Comparison of ENCODE assay signal across 22 cellular contexts in the genomic region with DNA sequence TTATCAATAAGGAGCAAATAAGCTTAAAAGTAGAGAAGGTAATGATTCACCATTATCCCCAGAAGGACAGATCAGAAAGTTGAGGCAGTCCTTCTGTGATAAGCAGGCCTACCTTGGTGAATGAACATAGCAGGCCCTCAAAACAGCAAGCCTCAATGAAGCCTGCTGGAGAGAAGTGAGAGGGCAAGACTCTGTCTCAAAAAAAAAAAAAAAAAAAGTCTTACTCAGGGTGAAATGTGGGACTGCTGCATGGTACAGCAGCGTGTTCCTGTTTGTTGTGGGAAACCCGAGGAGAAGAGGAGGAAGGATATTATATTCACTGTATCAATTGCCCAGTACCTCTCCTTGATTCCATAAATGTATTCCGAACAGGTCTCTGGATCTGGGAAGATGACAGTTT. TPM values are rescaled to one million over a fixed set of nuclear protein-coding genes. Genes with fewer than 3 reads are reported as not detected.
DNase-seq lines count a peak whose midpoint lies in the region; ATAC-seq, FAIRE-seq and TF ChIP-seq lines count a peak whose summit lies in the region.
"Had no signal": no experiment of that assay in that cellular context is flagged by ENCODE, and none has a peak within 500 bp of the region (broad histone marks: within the 10 kb centered on the region; RNA-seq: fewer than 3 reads in every experiment).

No MANE protein-coding gene starts in this region.

- no peaks in the 10 kb centered on the region for H3K9me3 Mint-ChIP-seq in dendritic cell treated with granulocyte-macrophage colony-stimulating factor and Interleukin-4, amounts not matched to agents 40 ng/mL and 50 ng/mL, for 4 days
- H3K9me3 Mint-ChIP-seq: CD4-positive, alpha-beta memory T cell; IgD-negative memory B cell had no signal

- H3K9ac ChIP-seq in SK-N-SH: no peak overlapping the region
- H3K9ac ChIP-seq: BLaER1 had no signal

- H3K4me2 ChIP-seq in SK-N-SH (no peak overlapping the region), OCI-LY7 (ENCODE audit: low read length) (no peak overlapping the region)
- H3K4me2 ChIP-seq: BLaER1 had no signal

- intact Hi-C loops in OCI-LY7 (cut with micrococcal nuclease; ENCODE audit: unreplicated experiment): no loop called here
- intact Hi-C loops in dendritic cell treated with granulocyte-macrophage colony-stimulating factor and Interleukin-4, amounts not matched to agents 40 ng/mL and 50 ng/mL, for 4 days (cut with micrococcal nuclease): no loop called here
- intact Hi-C loops in gastrocnemius medialis (cut with DNase I; ENCODE audit: low total_unique reads): no loop called here

- 72% methylated on average over 3 of the region's 3 CpGs for WGBS in SK-N-SH (ENCODE audit: low lambda C conversion rate)
- 80 to 82% (median 80%) methylated on average over 3 of the region's 3 CpGs for WGBS in small intestine, 3 donors

- BruUV-seq in OCI-LY7 (replicated peaks; lab: Mats Ljungman, UMichigan): no TSS peak

- no peaks in the 10 kb centered on the region for H3K79me2 ChIP-seq in SK-N-SH (ENCODE audit: insufficient read depth)
- H3K79me2 ChIP-seq in OCI-LY7 (ENCODE audit: insufficient read depth, low read depth, low read length): no peaks in the 10 kb centered on the region

- DNase-seq in SK-N-SH (no peak), OCI-LY7 (ENCODE audit: low spot score) (no peak), gastrocnemius medialis (no peak), NCI-H524 (lab: John Stamatoyannopoulos, UW) (no peak), small intestine (no peak), NCI-H524 treated with DMSO at 0.1 percent for 48 hours (lab: John Stamatoyannopoulos, UW) (no peak)
- DNase-seq: CD4-positive, alpha-beta memory T cell; DMS153; DMS79; GDM1; GOT3; H7 had no signal

- ATAC-seq in SK-N-SH treated with all-trans-retinoic acid at 6 μM for 48 hours: no peak
- ATAC-seq in gastrocnemius medialis: peak; percentile 39
- ATAC-seq: HCT116 had no signal

- POLR2A ChIA-PET in SK-N-SH (lab: Yijun Ruan, JAX) (interaction anchor here (1.0 to 1.7 kb wide), 2 partner anchors 10 to 19 kb away, joined by 3 to 6 read pairs; no protein-coding TSS in a partner anchor), OCI-LY7 (lab: Charles Lee) (interaction anchor here (1.2 to 1.7 kb wide), 2 partner anchors 10 kb away, joined by 5 to 8 read pairs; no protein-coding TSS in a partner anchor)

- in situ Hi-C loops in gastrocnemius medialis (cut with MboI; ENCODE audit: low sequenced_read_pairs in 4 of 4): loop anchor here in 1 of 4 donors (25.0 kb wide), 1 partner anchor 649 kb away; a partner anchor contains a TSS

- H3K4me1 Mint-ChIP-seq in dendritic cell treated with granulocyte-macrophage colony-stimulating factor and Interleukin-4, amounts not matched to agents 40 ng/mL and 50 ng/mL, for 4 days (ENCODE audit: low read depth): no peaks in the 10 kb centered on the region
- H3K4me1 Mint-ChIP-seq: CD14-positive monocyte; CD4-positive, alpha-beta memory T cell; IgD-negative memory B cell had no signal

- no peaks in the 10 kb centered on the region for H3F3A ChIP-seq in SK-N-SH (replicated peaks; ENCODE audit: insufficient read depth)

- H3K27me3 ChIP-seq in SK-N-SH (ENCODE audit: insufficient read depth) (no peaks in the 10 kb centered on the region), gastrocnemius medialis (no peaks in the 10 kb centered on the region), small intestine (ENCODE audit: control insufficient read depth in 2 of 2, insufficient read depth in 2 of 2, low read length in 2 of 2) (no peaks in the 10 kb centered on the region)
- H3K27me3 ChIP-seq: BLaER1 had no signal

- H3K27ac ChIP-seq in SK-N-SH (ENCODE audit: low read depth in 2 of 2, low read length in 1 of 2) (no peak overlapping the region), OCI-LY7 (ENCODE audit: low read depth, low read length, poor library complexity, severe bottlenecking) (no peak overlapping the region), gastrocnemius medialis (peak overlapping the region; percentile 48 to 66 (median 59)), small intestine (ENCODE audit: low read depth in 1 of 2, low read length in 1 of 2) (no peak overlapping the region)
- H3K27ac ChIP-seq: 22Rv1, BLaER1, HL-60 had no signal

- H3K36me3 ChIP-seq in SK-N-SH (replicated peaks in 1 of 2; ENCODE audit: control insufficient read depth in 1 of 2, insufficient read depth in 2 of 2, low read length in 1 of 2) (no peaks in the 10 kb centered on the region), OCI-LY7 (ENCODE audit: insufficient read depth, low read length) (no peaks in the 10 kb centered on the region), gastrocnemius medialis (no peaks in the 10 kb centered on the region), small intestine (ENCODE audit: control insufficient read depth in 2 of 2, insufficient read depth in 2 of 2, low read length in 2 of 2) (no peaks in the 10 kb centered on the region)
- H3K36me3 ChIP-seq: BLaER1 had no signal

- H3K4me1 ChIP-seq in SK-N-SH (ENCODE audit: control insufficient read depth in 1 of 2, insufficient read depth in 2 of 2, low read depth in 1 of 2, low read length in 1 of 2) (no peaks in the 10 kb centered on the region), OCI-LY7 (ENCODE audit: insufficient read depth, low read length, poor library complexity, severe bottlenecking) (no peaks in the 10 kb centered on the region), gastrocnemius medialis (no peaks in the 10 kb centered on the region), small intestine (ENCODE audit: control insufficient read depth in 2 of 2, insufficient read depth in 1 of 2, low read depth in 1 of 2, low read length in 1 of 2) (no peaks in the 10 kb centered on the region)
- H3K4me1 ChIP-seq: BLaER1 had no signal

- FAIRE-seq in small intestine (lab: Jason Lieb, UNC): no peak
- FAIRE-seq: GM12892, GM18507 had no signal

- H2AFZ ChIP-seq in SK-N-SH (ENCODE audit: low read depth) (peak overlapping the region; percentile 1; the same call in 1 of the 2 replicates), OCI-LY7 (ENCODE audit: low read length) (0 out of 2 replicates have a peak overlapping the region, but pooled peaks have one; percentile 3)

- H3K4me3 ChIP-seq in SK-N-SH (ENCODE audit: low read depth in 2 of 2, low read length in 1 of 2) (no peak overlapping the region), OCI-LY7 (ENCODE audit: low read depth, low read length, poor library complexity, severe bottlenecking) (no peak overlapping the region), gastrocnemius medialis (no peak overlapping the region), small intestine (ENCODE audit: low read depth in 1 of 2, low read length in 2 of 2) (no peak overlapping the region)
- H3K4me3 ChIP-seq: BLaER1 had no signal

- no peak for TF ChIP-seq CTCF in SK-N-SH (IDR thresholded peaks at IDR 0.05)
- no peak for TF ChIP-seq CTCF in OCI-LY7 (conservative IDR thresholded peaks at IDR 0.05; ENCODE audit: low read length)
- TF ChIP-seq CTCF in gastrocnemius medialis (IDR thresholded peaks at IDR 0.05 in 4 of 5, conservative IDR thresholded peaks at IDR 0.05 in 1 of 5): no peak

- H3K9me2 ChIP-seq in SK-N-SH (no peaks in the 10 kb centered on the region), OCI-LY7 (ENCODE audit: insufficient read depth, low read length) (no peaks in the 10 kb centered on the region)

- TF ChIP-seq POLR2A in gastrocnemius medialis (IDR thresholded peaks at IDR 0.05): no peak

- peaks cover 1% of the 10 kb centered on the region for H3K27me3 Mint-ChIP-seq in dendritic cell treated with granulocyte-macrophage colony-stimulating factor and Interleukin-4, amounts not matched to agents 40 ng/mL and 50 ng/mL, for 4 days
- H3K27me3 Mint-ChIP-seq: IgD-negative memory B cell had no signal

- peak overlapping the region; percentile 57 for H3K27ac Mint-ChIP-seq in dendritic cell treated with granulocyte-macrophage colony-stimulating factor and Interleukin-4, amounts not matched to agents 40 ng/mL and 50 ng/mL, for 4 days
- H3K27ac Mint-ChIP-seq: CD14-positive monocyte, IgD-negative memory B cell had no signal

- H3K9me3 ChIP-seq in SK-N-SH: no peaks in the 10 kb centered on the region
- H3K9me3 ChIP-seq in OCI-LY7 (ENCODE audit: low read length): no peaks in the 10 kb centered on the region
- no peaks in the 10 kb centered on the region for H3K9me3 ChIP-seq in gastrocnemius medialis
- no peaks in the 10 kb centered on the region for H3K9me3 ChIP-seq in small intestine (ENCODE audit: control insufficient read depth, low read depth)
- H3K9me3 ChIP-seq: BLaER1 had no signal

- H4K20me1 ChIP-seq in SK-N-SH (ENCODE audit: insufficient read depth) (no peaks in the 10 kb centered on the region), OCI-LY7 (ENCODE audit: insufficient read depth, low read length) (no peaks in the 10 kb centered on the region)
- H4K20me1 ChIP-seq: BLaER1 had no signal

- H3K36me3 Mint-ChIP-seq in dendritic cell treated with granulocyte-macrophage colony-stimulating factor and Interleukin-4, amounts not matched to agents 40 ng/mL and 50 ng/mL, for 4 days (ENCODE audit: low read depth): no peaks in the 10 kb centered on the region
- H3K36me3 Mint-ChIP-seq: CD14-positive monocyte; CD4-positive, alpha-beta memory T cell; IgD-negative memory B cell had no signal

- no peak overlapping the region for H3K4me3 Mint-ChIP-seq in dendritic cell treated with granulocyte-macrophage colony-stimulating factor and Interleukin-4, amounts not matched to agents 40 ng/mL and 50 ng/mL, for 4 days
- H3K4me3 Mint-ChIP-seq: CD14-positive monocyte; CD4-positive, alpha-beta memory T cell; IgD-negative memory B cell had no signal

- TF ChIP-seq RAD21 in SK-N-SH (IDR thresholded peaks at IDR 0.05; ENCODE audit: low read length): no peak

- no peak for TF ChIP-seq EP300 in SK-N-SH (IDR thresholded peaks at IDR 0.05; ENCODE audit: borderline replicate concordance in 1 of 2, low read depth in 1 of 2, low read length in 1 of 2)

- CTCF ChIA-PET in SK-N-SH (lab: Yijun Ruan, JAX) (interaction anchor here (1.0 kb wide), 1 partner anchor 20 kb away, joined by 3 read pairs; no protein-coding TSS in a partner anchor), OCI-LY7 (lab: Charles Lee; ENCODE audit: unreplicated experiment) (no interaction called here)

TF ChIP-seq in SK-N-SH, 30 proteins besides CTCF, POLR2A, EP300 and RAD21 (continues in another document):
- no peak for TF ChIP-seq RCOR1 (IDR thresholded peaks at IDR 0.05; ENCODE audit: low read length)

TF ChIP-seq in SK-N-SH treated with all-trans-retinoic acid at 6 μM for 48 hours, 23 proteins besides CTCF, POLR2A, EP300 and RAD21 (continues in another document):
- no peak for TF ChIP-seq ESRRG (CRISPR knock-in tag; IDR thresholded peaks at IDR 0.05)

RNA-seq across cellular contexts. Expression of a gene that starts 8.7 kb away (rescaled TPM):
- polyA plus RNA-seq in SK-N-SH (2012; rRNA removed) (18.6 and 21.5 TPM in 2 replicates), small intestine (10 to 100 TPM; 14.5 to 38.2 (median 22.7) TPM)
- 30.8 and 45.8 TPM in 2 replicates for polyA plus RNA-seq in SK-N-SH (2012; cell fraction: cytosol; rRNA removed)
- 4.9 and 12.0 TPM in 2 replicates for polyA plus RNA-seq in SK-N-SH (2012; cell fraction: nucleus; rRNA removed)
- 68.6 and 77.5 TPM in 2 replicates for total RNA-seq in OCI-LY7 (2014; rRNA removed; shearing (Covaris generic))
- total RNA-seq in OCI-LY7 (2022) (92.6 and 96.5 TPM in 2 replicates), gastrocnemius medialis (10 to 100 TPM; 30.6 to 61.9 (median 50.0) TPM)

RNA-seq across cellular contexts. Expression of a gene that starts 19.5 kb away (rescaled TPM):
- polyA plus RNA-seq in SK-N-SH (2012; rRNA removed) (13.0 and 18.8 TPM in 2 replicates), small intestine (1 to 10 TPM; 2.2 to 6.2 (median 5.1) TPM)
- 14.9 and 16.2 TPM in 2 replicates for polyA plus RNA-seq in SK-N-SH (2012; cell fraction: cytosol; rRNA removed)
- 14.9 and 27.9 TPM in 2 replicates for polyA plus RNA-seq in SK-N-SH (2012; cell fraction: nucleus; rRNA removed)
- 21.0 and 28.1 TPM in 2 replicates for total RNA-seq in OCI-LY7 (2014; rRNA removed; shearing (Covaris generic))
- total RNA-seq in OCI-LY7 (2022) (29.7 and 32.3 TPM in 2 replicates), gastrocnemius medialis (10 to 100 TPM; 54.2 to 91.3 (median 79.0) TPM)

Comparison
In these comparisons a context has a peak if more than half of its experiments do, and no peak if none do; other contexts are left out.
1. H3K27ac ChIP-seq: peak in gastrocnemius medialis (4 of 4); none in SK-N-SH (0 of 2), OCI-LY7 (single experiment) and small intestine (0 of 2).